Comparison of ENCODE assay signal across 8 cellular contexts in genomic region chr11:65134952-65135632, GRCh38. TPM values are rescaled to one million over a fixed set of nuclear protein-coding genes. Genes with fewer than 3 reads are reported as not detected.
DNase-seq lines count a peak whose midpoint lies in the region; FAIRE-seq and TF ChIP-seq lines count a peak whose summit lies in the region.

No MANE protein-coding gene starts in this region.

- H3K27ac ChIP-seq in RWPE1, result peak overlapping the region; percentile 96

- H3K27me3 Mint-ChIP-seq in nephron (ENCODE audit: low read depth), result peaks cover 9% of the 10 kb centered on the region

- H3K9me3 Mint-ChIP-seq in nephron, result no peaks in the 10 kb centered on the region

- peaks cover 30% of the 10 kb centered on the region for H3K4me1 Mint-ChIP-seq in nephron

- H3K4me3 Mint-ChIP-seq in nephron, result peak overlapping the region; percentile 99 to 100 (median 100)

- CTCF ChIA-PET in RWPE1 (lab: Yijun Ruan, JAX), result interaction anchor here (0.7 to 1.7 kb wide), 2 partner anchors 15 to 45 kb away, joined by 3 to 5 read pairs; no protein-coding TSS in a partner anchor

- POLR2A ChIA-PET in RWPE1 (lab: Yijun Ruan, JAX; ENCODE audit: low non-redundant PET), result interaction anchor here (0.7 to 2.2 kb wide), 7 partner anchors 13 to 216 kb away, joined by 3 to 11 read pairs (median 5); partner anchors contain the start of genes CAPN1, FAU and MRPL49

- peak; percentile 97 for DNase-seq in EL
- DNase-seq in H54 (ENCODE audit: insufficient read length, low spot score), result peak; percentile 94
- peak; percentile 97 for DNase-seq in LoVo (ENCODE audit: low spot score)
- DNase-seq in RWPE1 (ENCODE audit: low spot score), result peak; percentile 99
- DNase-seq in activated effector memory CD4-positive, alpha-beta T cell treated with anti-CD3 and anti-CD28 coated beads, Interleukin-2, amount 50 U/mL, for 16 hours, result peak; percentile 93
- peak; percentile 96 for DNase-seq in fibroblast of the aortic adventitia (ENCODE audit: low read depth)
- peak; percentile 94 for DNase-seq in stromal cell of bone marrow (ENCODE audit: low read depth)

- TF ChIP-seq CTCF in RWPE1 (conservative IDR thresholded peaks at IDR 0.05; ENCODE audit: low read depth) (no peak), fibroblast of the aortic adventitia (IDR thresholded peaks at IDR 0.05; ENCODE audit: insufficient read depth, low read length) (no peak), nephron (IDR thresholded peaks at IDR 0.05; ENCODE audit: unreplicated experiment in 3 of 3) (no peak)

- peaks cover 9% of the 10 kb centered on the region for H3K36me3 Mint-ChIP-seq in nephron (ENCODE audit: low read depth)

- H3K27ac Mint-ChIP-seq in nephron, result peak overlapping the region; percentile 100

- H3K4me3 ChIP-seq in fibroblast of the aortic adventitia (ENCODE audit: low read depth, low read length), result peak overlapping the region; percentile 94

- no peak for FAIRE-seq in H54 (lab: Jason Lieb, UNC)

- peak; percentile 80 for TF ChIP-seq POLR2A in H54 (IDR thresholded peaks at IDR 0.05; ENCODE audit: low read depth, low read length)

RNA-seq across cellular contexts. Expression of gene SYVN1, which starts 0.8 kb away (rescaled TPM):
- total RNA-seq in fibroblast of the aortic adventitia (ENCODE audit: low replicate concordance), result 10.4 and 24.3 TPM in 2 replicates

RNA-seq across cellular contexts. Expression of gene MRPL49, which starts 13.0 kb away (rescaled TPM):
- total RNA-seq in fibroblast of the aortic adventitia (ENCODE audit: low replicate concordance), result 24.2 and 34.7 TPM in 2 replicates

RNA-seq across cellular contexts. Expression of gene FAU, which starts 13.2 kb away (rescaled TPM):
- 239 and 640 TPM in 2 replicates for total RNA-seq in fibroblast of the aortic adventitia (ENCODE audit: low replicate concordance)

RNA-seq across cellular contexts. Expression of gene ZNHIT2, which starts 17.6 kb away (rescaled TPM):
- 9.9 and 30.4 TPM in 2 replicates for total RNA-seq in fibroblast of the aortic adventitia (ENCODE audit: low replicate concordance)

RNA-seq across cellular contexts. Expression of gene TM7SF2, which starts 23.4 kb away (rescaled TPM):
- 9.2 and 10.0 TPM in 2 replicates for total RNA-seq in fibroblast of the aortic adventitia (ENCODE audit: low replicate concordance)

Comparison
In these comparisons a context has a peak if more than half of its experiments do, and no peak if none do; other contexts are left out.
1. Peak in every context shown above with its lines: DNase-seq, H3K4me3 ChIP-seq and H3K27ac ChIP-seq.